ENCODE assay signal across 1 cellular context in genomic region chr4:55853484-55854046, GRCh38.
TF ChIP-seq lines count a peak whose summit lies in the region.

A gene with protein sequence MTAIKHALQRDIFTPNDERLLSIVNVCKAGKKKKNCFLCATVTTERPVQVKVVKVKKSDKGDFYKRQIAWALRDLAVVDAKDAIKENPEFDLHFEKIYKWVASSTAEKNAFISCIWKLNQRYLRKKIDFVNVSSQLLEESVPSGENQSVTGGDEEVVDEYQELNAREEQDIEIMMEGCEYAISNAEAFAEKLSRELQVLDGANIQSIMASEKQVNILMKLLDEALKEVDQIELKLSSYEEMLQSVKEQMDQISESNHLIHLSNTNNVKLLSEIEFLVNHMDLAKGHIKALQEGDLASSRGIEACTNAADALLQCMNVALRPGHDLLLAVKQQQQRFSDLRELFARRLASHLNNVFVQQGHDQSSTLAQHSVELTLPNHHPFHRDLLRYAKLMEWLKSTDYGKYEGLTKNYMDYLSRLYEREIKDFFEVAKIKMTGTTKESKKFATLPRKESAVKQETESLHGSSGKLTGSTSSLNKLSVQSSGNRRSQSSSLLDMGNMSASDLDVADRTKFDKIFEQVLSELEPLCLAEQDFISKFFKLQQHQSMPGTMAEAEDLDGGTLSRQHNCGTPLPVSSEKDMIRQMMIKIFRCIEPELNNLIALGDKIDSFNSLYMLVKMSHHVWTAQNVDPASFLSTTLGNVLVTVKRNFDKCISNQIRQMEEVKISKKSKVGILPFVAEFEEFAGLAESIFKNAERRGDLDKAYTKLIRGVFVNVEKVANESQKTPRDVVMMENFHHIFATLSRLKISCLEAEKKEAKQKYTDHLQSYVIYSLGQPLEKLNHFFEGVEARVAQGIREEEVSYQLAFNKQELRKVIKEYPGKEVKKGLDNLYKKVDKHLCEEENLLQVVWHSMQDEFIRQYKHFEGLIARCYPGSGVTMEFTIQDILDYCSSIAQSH (plus strand): TSS chr4:55853648. CDS start chr4:55858324, 4,676 bp downstream.

TF ChIP-seq in HepG2, 621 proteins besides CTCF, POLR2A, EP300 and RAD21 (continued from another document and continues in another):
- TF ChIP-seq, protein P1, sequence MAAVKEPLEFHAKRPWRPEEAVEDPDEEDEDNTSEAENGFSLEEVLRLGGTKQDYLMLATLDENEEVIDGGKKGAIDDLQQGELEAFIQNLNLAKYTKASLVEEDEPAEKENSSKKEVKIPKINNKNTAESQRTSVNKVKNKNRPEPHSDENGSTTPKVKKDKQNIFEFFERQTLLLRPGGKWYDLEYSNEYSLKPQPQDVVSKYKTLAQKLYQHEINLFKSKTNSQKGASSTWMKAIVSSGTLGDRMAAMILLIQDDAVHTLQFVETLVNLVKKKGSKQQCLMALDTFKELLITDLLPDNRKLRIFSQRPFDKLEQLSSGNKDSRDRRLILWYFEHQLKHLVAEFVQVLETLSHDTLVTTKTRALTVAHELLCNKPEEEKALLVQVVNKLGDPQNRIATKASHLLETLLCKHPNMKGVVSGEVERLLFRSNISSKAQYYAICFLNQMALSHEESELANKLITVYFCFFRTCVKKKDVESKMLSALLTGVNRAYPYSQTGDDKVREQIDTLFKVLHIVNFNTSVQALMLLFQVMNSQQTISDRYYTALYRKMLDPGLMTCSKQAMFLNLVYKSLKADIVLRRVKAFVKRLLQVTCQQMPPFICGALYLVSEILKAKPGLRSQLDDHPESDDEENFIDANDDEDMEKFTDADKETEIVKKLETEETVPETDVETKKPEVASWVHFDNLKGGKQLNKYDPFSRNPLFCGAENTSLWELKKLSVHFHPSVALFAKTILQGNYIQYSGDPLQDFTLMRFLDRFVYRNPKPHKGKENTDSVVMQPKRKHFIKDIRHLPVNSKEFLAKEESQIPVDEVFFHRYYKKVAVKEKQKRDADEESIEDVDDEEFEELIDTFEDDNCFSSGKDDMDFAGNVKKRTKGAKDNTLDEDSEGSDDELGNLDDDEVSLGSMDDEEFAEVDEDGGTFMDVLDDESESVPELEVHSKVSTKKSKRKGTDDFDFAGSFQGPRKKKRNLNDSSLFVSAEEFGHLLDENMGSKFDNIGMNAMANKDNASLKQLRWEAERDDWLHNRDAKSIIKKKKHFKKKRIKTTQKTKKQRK (IDR thresholded peaks at IDR 0.05; ENCODE audit: low read length) = no peak
- TF ChIP-seq ATRX (CRISPR knock-in tag; IDR thresholded peaks at IDR 0.05; ENCODE audit: borderline replicate concordance) = no peak
- TF ChIP-seq HOXA5 (CRISPR knock-in tag; IDR thresholded peaks at IDR 0.05) = peak; percentile 93
- TF ChIP-seq ZNF550 (CRISPR knock-in tag; IDR thresholded peaks at IDR 0.05; ENCODE audit: borderline replicate concordance) = no peak
- TF ChIP-seq, protein P2, sequence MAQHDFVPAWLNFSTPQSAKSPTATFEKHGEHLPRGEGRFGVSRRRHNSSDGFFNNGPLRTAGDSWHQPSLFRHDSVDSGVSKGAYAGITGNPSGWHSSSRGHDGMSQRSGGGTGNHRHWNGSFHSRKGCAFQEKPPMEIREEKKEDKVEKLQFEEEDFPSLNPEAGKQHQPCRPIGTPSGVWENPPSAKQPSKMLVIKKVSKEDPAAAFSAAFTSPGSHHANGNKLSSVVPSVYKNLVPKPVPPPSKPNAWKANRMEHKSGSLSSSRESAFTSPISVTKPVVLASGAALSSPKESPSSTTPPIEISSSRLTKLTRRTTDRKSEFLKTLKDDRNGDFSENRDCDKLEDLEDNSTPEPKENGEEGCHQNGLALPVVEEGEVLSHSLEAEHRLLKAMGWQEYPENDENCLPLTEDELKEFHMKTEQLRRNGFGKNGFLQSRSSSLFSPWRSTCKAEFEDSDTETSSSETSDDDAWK (CRISPR knock-in tag; IDR thresholded peaks at IDR 0.05) = no peak
- TF ChIP-seq, protein P3, sequence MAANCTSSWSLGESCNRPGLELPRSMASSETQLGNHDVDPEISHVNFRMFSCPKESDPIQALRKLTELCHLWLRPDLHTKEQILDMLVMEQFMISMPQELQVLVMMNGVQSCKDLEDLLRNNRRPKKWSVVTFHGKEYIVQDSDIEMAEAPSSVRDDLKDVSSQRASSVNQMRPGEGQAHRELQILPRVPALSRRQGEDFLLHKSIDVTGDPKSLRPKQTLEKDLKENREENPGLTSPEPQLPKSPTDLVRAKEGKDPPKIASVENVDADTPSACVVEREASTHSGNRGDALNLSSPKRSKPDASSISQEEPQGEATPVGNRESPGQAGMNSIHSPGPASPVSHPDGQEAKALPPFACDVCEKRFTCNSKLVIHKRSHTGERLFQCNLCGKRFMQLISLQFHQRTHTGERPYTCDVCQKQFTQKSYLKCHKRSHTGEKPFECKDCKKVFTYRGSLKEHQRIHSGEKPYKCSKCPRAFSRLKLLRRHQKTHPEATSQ (CRISPR knock-in tag; IDR thresholded peaks at IDR 0.05; ENCODE audit: borderline replicate concordance) = no peak
- no peak for TF ChIP-seq PRMT3 (CRISPR knock-in tag; IDR thresholded peaks at IDR 0.05; ENCODE audit: borderline replicate concordance, low read depth)
- no peak for TF ChIP-seq ZNF318 (CRISPR knock-in tag; IDR thresholded peaks at IDR 0.05)
- TF ChIP-seq NKX3-1 (CRISPR knock-in tag; IDR thresholded peaks at IDR 0.05) = no peak
- TF ChIP-seq, protein P4, sequence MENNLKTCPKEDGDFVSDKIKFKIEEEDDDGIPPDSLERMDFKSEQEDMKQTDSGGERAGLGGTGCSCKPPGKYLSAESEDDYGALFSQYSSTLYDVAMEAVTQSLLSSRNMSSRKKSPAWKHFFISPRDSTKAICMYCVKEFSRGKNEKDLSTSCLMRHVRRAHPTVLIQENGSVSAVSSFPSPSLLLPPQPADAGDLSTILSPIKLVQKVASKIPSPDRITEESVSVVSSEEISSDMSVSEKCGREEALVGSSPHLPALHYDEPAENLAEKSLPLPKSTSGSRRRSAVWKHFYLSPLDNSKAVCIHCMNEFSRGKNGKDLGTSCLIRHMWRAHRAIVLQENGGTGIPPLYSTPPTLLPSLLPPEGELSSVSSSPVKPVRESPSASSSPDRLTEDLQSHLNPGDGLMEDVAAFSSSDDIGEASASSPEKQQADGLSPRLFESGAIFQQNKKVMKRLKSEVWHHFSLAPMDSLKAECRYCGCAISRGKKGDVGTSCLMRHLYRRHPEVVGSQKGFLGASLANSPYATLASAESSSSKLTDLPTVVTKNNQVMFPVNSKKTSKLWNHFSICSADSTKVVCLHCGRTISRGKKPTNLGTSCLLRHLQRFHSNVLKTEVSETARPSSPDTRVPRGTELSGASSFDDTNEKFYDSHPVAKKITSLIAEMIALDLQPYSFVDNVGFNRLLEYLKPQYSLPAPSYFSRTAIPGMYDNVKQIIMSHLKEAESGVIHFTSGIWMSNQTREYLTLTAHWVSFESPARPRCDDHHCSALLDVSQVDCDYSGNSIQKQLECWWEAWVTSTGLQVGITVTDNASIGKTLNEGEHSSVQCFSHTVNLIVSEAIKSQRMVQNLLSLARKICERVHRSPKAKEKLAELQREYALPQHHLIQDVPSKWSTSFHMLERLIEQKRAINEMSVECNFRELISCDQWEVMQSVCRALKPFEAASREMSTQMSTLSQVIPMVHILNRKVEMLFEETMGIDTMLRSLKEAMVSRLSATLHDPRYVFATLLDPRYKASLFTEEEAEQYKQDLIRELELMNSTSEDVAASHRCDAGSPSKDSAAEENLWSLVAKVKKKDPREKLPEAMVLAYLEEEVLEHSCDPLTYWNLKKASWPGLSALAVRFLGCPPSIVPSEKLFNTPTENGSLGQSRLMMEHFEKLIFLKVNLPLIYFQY (CRISPR knock-in tag; IDR thresholded peaks at IDR 0.05; ENCODE audit: borderline replicate concordance) = peak; percentile 46; the same call in 1 of the 2 replicates
- no peak for TF ChIP-seq HMGA1 (CRISPR knock-in tag; conservative IDR thresholded peaks at IDR 0.05)
- TF ChIP-seq, protein P5, sequence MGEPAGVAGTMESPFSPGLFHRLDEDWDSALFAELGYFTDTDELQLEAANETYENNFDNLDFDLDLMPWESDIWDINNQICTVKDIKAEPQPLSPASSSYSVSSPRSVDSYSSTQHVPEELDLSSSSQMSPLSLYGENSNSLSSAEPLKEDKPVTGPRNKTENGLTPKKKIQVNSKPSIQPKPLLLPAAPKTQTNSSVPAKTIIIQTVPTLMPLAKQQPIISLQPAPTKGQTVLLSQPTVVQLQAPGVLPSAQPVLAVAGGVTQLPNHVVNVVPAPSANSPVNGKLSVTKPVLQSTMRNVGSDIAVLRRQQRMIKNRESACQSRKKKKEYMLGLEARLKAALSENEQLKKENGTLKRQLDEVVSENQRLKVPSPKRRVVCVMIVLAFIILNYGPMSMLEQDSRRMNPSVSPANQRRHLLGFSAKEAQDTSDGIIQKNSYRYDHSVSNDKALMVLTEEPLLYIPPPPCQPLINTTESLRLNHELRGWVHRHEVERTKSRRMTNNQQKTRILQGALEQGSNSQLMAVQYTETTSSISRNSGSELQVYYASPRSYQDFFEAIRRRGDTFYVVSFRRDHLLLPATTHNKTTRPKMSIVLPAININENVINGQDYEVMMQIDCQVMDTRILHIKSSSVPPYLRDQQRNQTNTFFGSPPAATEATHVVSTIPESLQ (CRISPR knock-in tag; conservative IDR thresholded peaks at IDR 0.05) = no peak
- TF ChIP-seq ZBTB33 (CRISPR knock-in tag; IDR thresholded peaks at IDR 0.05) = no peak
- TF ChIP-seq KLF16 (CRISPR knock-in tag; IDR thresholded peaks at IDR 0.05) = peak in 1 of 2 experiments; percentile 80; a peak in 2 of 4 replicates
- TF ChIP-seq POLR2AphosphoS2 (IDR thresholded peaks at IDR 0.05; ENCODE audit: low read depth, low read length) = no peak
- TF ChIP-seq TOPORS (CRISPR knock-in tag; IDR thresholded peaks at IDR 0.05) = no peak
- TF ChIP-seq TEAD3 (CRISPR knock-in tag; optimal IDR thresholded peaks at IDR 0.05; ENCODE audit: borderline replicate concordance) = no peak
- TF ChIP-seq ZNF430 (CRISPR knock-in tag; IDR thresholded peaks at IDR 0.05) = no peak
- TF ChIP-seq ZNF446 (CRISPR knock-in tag; IDR thresholded peaks at IDR 0.05) = no peak
- TF ChIP-seq SIN3B (IDR thresholded peaks at IDR 0.05; ENCODE audit: low read length) = no peak
